In the genomic region with DNA sequence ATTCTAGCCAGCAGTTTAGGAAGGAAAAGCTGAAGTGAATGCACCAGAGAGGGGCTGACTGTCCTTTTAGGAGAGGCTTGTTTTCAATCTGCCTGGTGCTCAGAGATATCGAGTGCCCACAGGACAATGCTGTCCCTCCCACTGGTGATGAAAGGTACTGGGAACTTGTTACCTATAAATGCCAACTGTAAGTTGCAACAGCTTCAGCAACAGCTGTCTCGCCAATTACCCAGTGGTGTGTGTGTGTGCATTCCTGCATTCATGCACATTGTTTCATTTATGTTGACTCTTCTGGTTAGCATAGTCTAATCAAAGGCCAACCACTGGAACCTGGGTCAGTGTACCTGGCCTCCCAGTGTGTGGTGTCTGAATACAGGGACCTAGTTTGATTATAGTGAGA, we compare ENCODE assay signal across 1 cellular context.
TF ChIP-seq lines count a peak whose summit lies in the region.

No MANE protein-coding gene starts in this region.

TF ChIP-seq in GM23338, 12 proteins besides CTCF, POLR2A, EP300 and RAD21 (continued from another document):
- TF ChIP-seq, protein P1, sequence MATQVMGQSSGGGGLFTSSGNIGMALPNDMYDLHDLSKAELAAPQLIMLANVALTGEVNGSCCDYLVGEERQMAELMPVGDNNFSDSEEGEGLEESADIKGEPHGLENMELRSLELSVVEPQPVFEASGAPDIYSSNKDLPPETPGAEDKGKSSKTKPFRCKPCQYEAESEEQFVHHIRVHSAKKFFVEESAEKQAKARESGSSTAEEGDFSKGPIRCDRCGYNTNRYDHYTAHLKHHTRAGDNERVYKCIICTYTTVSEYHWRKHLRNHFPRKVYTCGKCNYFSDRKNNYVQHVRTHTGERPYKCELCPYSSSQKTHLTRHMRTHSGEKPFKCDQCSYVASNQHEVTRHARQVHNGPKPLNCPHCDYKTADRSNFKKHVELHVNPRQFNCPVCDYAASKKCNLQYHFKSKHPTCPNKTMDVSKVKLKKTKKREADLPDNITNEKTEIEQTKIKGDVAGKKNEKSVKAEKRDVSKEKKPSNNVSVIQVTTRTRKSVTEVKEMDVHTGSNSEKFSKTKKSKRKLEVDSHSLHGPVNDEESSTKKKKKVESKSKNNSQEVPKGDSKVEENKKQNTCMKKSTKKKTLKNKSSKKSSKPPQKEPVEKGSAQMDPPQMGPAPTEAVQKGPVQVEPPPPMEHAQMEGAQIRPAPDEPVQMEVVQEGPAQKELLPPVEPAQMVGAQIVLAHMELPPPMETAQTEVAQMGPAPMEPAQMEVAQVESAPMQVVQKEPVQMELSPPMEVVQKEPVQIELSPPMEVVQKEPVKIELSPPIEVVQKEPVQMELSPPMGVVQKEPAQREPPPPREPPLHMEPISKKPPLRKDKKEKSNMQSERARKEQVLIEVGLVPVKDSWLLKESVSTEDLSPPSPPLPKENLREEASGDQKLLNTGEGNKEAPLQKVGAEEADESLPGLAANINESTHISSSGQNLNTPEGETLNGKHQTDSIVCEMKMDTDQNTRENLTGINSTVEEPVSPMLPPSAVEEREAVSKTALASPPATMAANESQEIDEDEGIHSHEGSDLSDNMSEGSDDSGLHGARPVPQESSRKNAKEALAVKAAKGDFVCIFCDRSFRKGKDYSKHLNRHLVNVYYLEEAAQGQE (IDR thresholded peaks at IDR 0.05; ENCODE audit: unreplicated experiment): no peak
- TF ChIP-seq NANOG (IDR thresholded peaks at IDR 0.05; ENCODE audit: borderline replicate concordance): no peak
